10 cellular contexts compared by ENCODE assay signal in the genomic region with DNA sequence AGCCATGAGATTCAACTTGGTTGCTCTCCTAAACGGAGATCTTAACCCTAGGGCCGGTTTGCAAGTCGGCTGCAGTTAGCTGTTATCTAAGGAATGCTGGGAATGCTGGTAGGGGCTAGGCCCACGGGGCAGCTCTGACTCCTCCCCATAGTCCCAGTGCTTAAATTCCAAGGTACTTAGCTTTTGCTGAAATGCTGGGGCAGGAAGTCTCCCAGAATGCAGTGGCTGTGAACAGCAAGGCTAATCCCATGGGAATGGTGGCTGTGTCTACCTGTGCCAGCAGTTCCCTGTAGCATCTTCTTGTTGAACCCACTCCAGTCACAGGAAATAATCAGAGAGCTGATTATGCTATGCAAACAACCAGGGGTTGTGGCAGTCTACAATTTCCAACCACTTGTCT.
DNase-seq lines count a peak whose midpoint lies in the region; ATAC-seq and TF ChIP-seq lines count a peak whose summit lies in the region.
"Had no signal": no experiment of that assay in that cellular context is flagged by ENCODE, and none has a peak within 500 bp of the region (broad histone marks: within the 10 kb centered on the region; RNA-seq: fewer than 3 reads in every experiment).

No MANE protein-coding gene starts in this region.

- no peaks in the 10 kb centered on the region for H3K27me3 Mint-ChIP-seq in chondrocyte (ENCODE audit: low read depth)
- H3K27me3 Mint-ChIP-seq in activated CD8-positive, alpha-beta memory T cell treated with anti-CD3 and anti-CD28 coated beads, Interleukin-2, amount 10 ng/mL, durations not matched to agents 7 days and 5 days: peaks cover 13% of the 10 kb centered on the region

- no peaks in the 10 kb centered on the region for H3K9me3 ChIP-seq in HUES64 (ENCODE audit: insufficient read depth, low read depth, low read length)

- POLR2A ChIA-PET in AG04449 (lab: Yijun Ruan, JAX): interaction anchor here (0.9 kb wide), 1 partner anchor 103 kb away, joined by 3 read pairs; no protein-coding TSS in a partner anchor

- no peaks in the 10 kb centered on the region for H3K27me3 ChIP-seq in HUES64 (ENCODE audit: insufficient read depth, low read length)

- 7% methylated on average over 4 of the region's 4 CpGs for WGBS in HUES64

- ATAC-seq in left colon: peak; percentile 33
- no peak for ATAC-seq in activated CD8-positive, alpha-beta memory T cell treated with anti-CD3 and anti-CD28 coated beads, Interleukin-2, amount 10 ng/mL, durations not matched to agents 7 days and 5 days
- no peak for ATAC-seq in GM19463 (IDR thresholded peaks at IDR 0.05; ENCODE audit: unreplicated experiment)
- ATAC-seq in HG03280 (IDR thresholded peaks at IDR 0.05; ENCODE audit: unreplicated experiment): no peak

- H3K9ac ChIP-seq in HUES64 (ENCODE audit: low read depth, low read length): no peak overlapping the region

- H3K4me3 Mint-ChIP-seq in chondrocyte (ENCODE audit: unreplicated experiment): no peak overlapping the region
- no peak overlapping the region for H3K4me3 Mint-ChIP-seq in activated CD8-positive, alpha-beta memory T cell treated with anti-CD3 and anti-CD28 coated beads, Interleukin-2, amount 10 ng/mL, durations not matched to agents 7 days and 5 days
- H3K4me3 Mint-ChIP-seq: activated naive CD4-positive, alpha-beta T cell treated with anti-CD3 and anti-CD28 coated beads, Interleukin-2, amount 10 ng/mL, durations not matched to agents 7 days and 5 days had no signal

- no peaks in the 10 kb centered on the region for H3K36me3 ChIP-seq in HUES64 (ENCODE audit: insufficient read depth, low read length)

- H3K36me3 Mint-ChIP-seq in chondrocyte (ENCODE audit: low read depth): no peaks in the 10 kb centered on the region
- no peaks in the 10 kb centered on the region for H3K36me3 Mint-ChIP-seq in activated CD8-positive, alpha-beta memory T cell treated with anti-CD3 and anti-CD28 coated beads, Interleukin-2, amount 10 ng/mL, durations not matched to agents 7 days and 5 days
- H3K36me3 Mint-ChIP-seq: activated naive CD4-positive, alpha-beta T cell treated with anti-CD3 and anti-CD28 coated beads, Interleukin-2, amount 10 ng/mL, durations not matched to agents 7 days and 5 days had no signal

- TF ChIP-seq CTCF in AG04449 (IDR thresholded peaks at IDR 0.05; ENCODE audit: insufficient read depth, low read length, missing control alignments): no peak
- no peak for TF ChIP-seq CTCF in chondrocyte (IDR thresholded peaks at IDR 0.05)

- no peaks in the 10 kb centered on the region for H3K9me3 Mint-ChIP-seq in chondrocyte (ENCODE audit: low read depth)
- no peaks in the 10 kb centered on the region for H3K9me3 Mint-ChIP-seq in activated CD8-positive, alpha-beta memory T cell treated with anti-CD3 and anti-CD28 coated beads, Interleukin-2, amount 10 ng/mL, durations not matched to agents 7 days and 5 days (ENCODE audit: low read depth)
- H3K9me3 Mint-ChIP-seq: activated naive CD4-positive, alpha-beta T cell treated with anti-CD3 and anti-CD28 coated beads, Interleukin-2, amount 10 ng/mL, durations not matched to agents 7 days and 5 days had no signal

- peaks cover 42% of the 10 kb centered on the region for H3K4me1 Mint-ChIP-seq in chondrocyte (ENCODE audit: low read depth)
- H3K4me1 Mint-ChIP-seq in activated CD8-positive, alpha-beta memory T cell treated with anti-CD3 and anti-CD28 coated beads, Interleukin-2, amount 10 ng/mL, durations not matched to agents 7 days and 5 days: no peaks in the 10 kb centered on the region
- H3K4me1 Mint-ChIP-seq: activated naive CD4-positive, alpha-beta T cell treated with anti-CD3 and anti-CD28 coated beads, Interleukin-2, amount 10 ng/mL, durations not matched to agents 7 days and 5 days had no signal

- CTCF ChIA-PET in AG04449 (lab: Yijun Ruan, JAX): interaction anchor here (0.7 to 6.1 kb wide), 30 partner anchors 8 to 257 kb away, joined by 3 to 133 read pairs (median 5); no protein-coding TSS in a partner anchor
- CTCF ChIA-PET in activated CD8-positive, alpha-beta memory T cell treated with anti-CD3 and anti-CD28 coated beads, Interleukin-2, amount 10 ng/mL, durations not matched to agents 7 days and 5 days (lab: Charles Lee): no interaction called here

- H3K4me3 ChIP-seq in AG04449 (ENCODE audit: low read depth, low read length): no peak overlapping the region
- H3K4me3 ChIP-seq in HUES64 (ENCODE audit: low read length): no peak overlapping the region

- peak overlapping the region; percentile 24 for H3K27ac Mint-ChIP-seq in chondrocyte (ENCODE audit: unreplicated experiment)
- no peak overlapping the region for H3K27ac Mint-ChIP-seq in activated CD8-positive, alpha-beta memory T cell treated with anti-CD3 and anti-CD28 coated beads, Interleukin-2, amount 10 ng/mL, durations not matched to agents 7 days and 5 days
- H3K27ac Mint-ChIP-seq: activated naive CD4-positive, alpha-beta T cell treated with anti-CD3 and anti-CD28 coated beads, Interleukin-2, amount 10 ng/mL, durations not matched to agents 7 days and 5 days had no signal

- peaks cover 32% of the 10 kb centered on the region for H3K4me1 ChIP-seq in HUES64 (ENCODE audit: insufficient read depth, low read length)

- intact Hi-C loops in left colon (cut with DNase I, micrococcal nuclease): loop anchor here in 1 of 2 donors (10.0 kb wide), 1 partner anchor 200 kb away; no protein-coding TSS in a partner anchor

- H3K27ac ChIP-seq in HUES64 (ENCODE audit: low read depth, low read length): peak overlapping the region; percentile 75; the same call in 1 of the 2 replicates

- DNase-seq in AG04449 (ENCODE audit: low read depth, low spot score) (peak; percentile 46), chondrocyte (ENCODE audit: low spot score) (no peak), left colon (no peak), SIG-M5 (lab: John Stamatoyannopoulos, UW) (no peak)
- DNase-seq in activated CD8-positive, alpha-beta memory T cell treated with anti-CD3 and anti-CD28 coated beads, Interleukin-2, amount 10 ng/mL, durations not matched to agents 7 days and 5 days: no peak
- DNase-seq: activated naive CD4-positive, alpha-beta T cell treated with anti-CD3 and anti-CD28 coated beads, Interleukin-2, amount 10 ng/mL, durations not matched to agents 7 days and 5 days; NCI-H774 had no signal
